ENCODE assay signal across 34 cellular contexts in the genomic region with DNA sequence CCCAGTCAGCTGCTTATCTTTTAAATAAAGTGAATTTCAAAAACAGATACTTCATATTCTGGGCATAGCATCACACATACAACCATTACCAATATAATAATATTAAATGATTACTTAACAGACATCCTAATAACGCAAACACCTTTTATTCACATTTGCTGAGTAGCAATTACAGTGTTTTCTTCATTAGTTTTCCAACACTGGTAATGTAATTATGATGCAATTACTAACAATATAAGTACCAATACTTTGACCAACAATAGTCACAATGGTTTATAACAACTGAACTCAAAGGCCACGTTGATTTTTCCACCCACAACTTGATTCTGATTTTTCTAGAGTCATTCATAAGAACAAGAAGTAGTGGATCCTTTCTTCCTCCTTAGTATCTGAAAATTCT.
"Had no signal": no experiment of that assay in that cellular context is flagged by ENCODE, and none has a peak within 500 bp of the region (broad histone marks: within the 10 kb centered on the region; RNA-seq: fewer than 3 reads in every experiment).

No MANE protein-coding gene starts in this region.

- H3K27ac Mint-ChIP-seq: activated CD4-positive, alpha-beta memory T cell treated with anti-CD3 and anti-CD28 coated beads for 36 hours; activated CD4-positive, alpha-beta T cell treated with anti-CD3 and anti-CD28 coated beads for 36 hours; activated CD4-positive, alpha-beta T cell treated with anti-CD3 and anti-CD28 coated beads, Interleukin-2, amount 10 ng/mL, durations not matched to agents 24 days and 14 days; activated CD8-positive, alpha-beta memory T cell treated with anti-CD3 and anti-CD28 coated beads, Interleukin-2, amount 10 ng/mL, durations not matched to agents 7 days and 5 days; activated CD8-positive, alpha-beta T cell treated with anti-CD3 and anti-CD28 coated beads, Interleukin-2, amount 10 ng/mL, durations not matched to agents 7 days and 5 days; activated naive CD8-positive, alpha-beta T cell; activated T-cell treated with anti-CD3 and anti-CD28 coated beads, Interleukin-2, amount 50 U/mL, for 24 hours; activated T-helper 17 cell treated with anti-CD3 and anti-CD28 coated beads, Interleukin-2, amount 50 U/mL, for 72 hours; dendritic cell treated with granulocyte-macrophage colony-stimulating factor and Interleukin-4, amounts not matched to agents 40 ng/mL and 50 ng/mL, for 4 days; endodermal cell; T-helper 17 cell; T-helper 2 cell treated with Interferon-gamma antibody and Interleukin-4, amounts not matched to agents 5 μg/mL and 100 μg/mL, for 36 hours had no signal

- H3K4me3 Mint-ChIP-seq: activated CD4-positive, alpha-beta memory T cell treated with anti-CD3 and anti-CD28 coated beads for 36 hours; activated CD4-positive, alpha-beta T cell treated with anti-CD3 and anti-CD28 coated beads for 36 hours; activated CD4-positive, alpha-beta T cell treated with anti-CD3 and anti-CD28 coated beads, Interleukin-2, amount 10 ng/mL, durations not matched to agents 24 days and 14 days; activated CD8-positive, alpha-beta memory T cell treated with anti-CD3 and anti-CD28 coated beads, Interleukin-2, amount 10 ng/mL, durations not matched to agents 7 days and 5 days; activated CD8-positive, alpha-beta T cell treated with anti-CD3 and anti-CD28 coated beads, Interleukin-2, amount 10 ng/mL, durations not matched to agents 7 days and 5 days; activated naive CD8-positive, alpha-beta T cell; activated T-cell treated with anti-CD3 and anti-CD28 coated beads, Interleukin-2, amount 50 U/mL, for 24 hours; activated T-helper 17 cell treated with anti-CD3 and anti-CD28 coated beads, Interleukin-2, amount 50 U/mL, for 72 hours; central memory CD8-positive, alpha-beta T cell; dendritic cell treated with granulocyte-macrophage colony-stimulating factor and Interleukin-4, amounts not matched to agents 40 ng/mL and 50 ng/mL, for 4 days; endodermal cell; T-helper 17 cell; T-helper 2 cell treated with Interferon-gamma antibody and Interleukin-4, amounts not matched to agents 5 μg/mL and 100 μg/mL, for 36 hours had no signal

- H3K4me1 Mint-ChIP-seq: central memory CD8-positive, alpha-beta T cell; T-helper 17 cell had no signal

- H3K9me3 Mint-ChIP-seq: activated CD4-positive, alpha-beta memory T cell treated with anti-CD3 and anti-CD28 coated beads for 36 hours; activated T-cell treated with anti-CD3 and anti-CD28 coated beads, Interleukin-2, amount 50 U/mL, for 24 hours; activated T-helper 17 cell treated with anti-CD3 and anti-CD28 coated beads, Interleukin-2, amount 50 U/mL, for 72 hours; central memory CD8-positive, alpha-beta T cell; dendritic cell treated with granulocyte-macrophage colony-stimulating factor and Interleukin-4, amounts not matched to agents 40 ng/mL and 50 ng/mL, for 4 days; endodermal cell had no signal

- H3K27ac ChIP-seq: brain microvascular endothelial cell, coronary artery, dorsolateral prefrontal cortex, WERI-Rb-1 had no signal

- H3K4me3 ChIP-seq: coronary artery, dorsolateral prefrontal cortex had no signal

- H3K27me3 Mint-ChIP-seq: activated CD4-positive, alpha-beta memory T cell treated with anti-CD3 and anti-CD28 coated beads for 36 hours; activated CD4-positive, alpha-beta T cell treated with anti-CD3 and anti-CD28 coated beads for 36 hours; activated CD8-positive, alpha-beta memory T cell treated with anti-CD3 and anti-CD28 coated beads, Interleukin-2, amount 10 ng/mL, durations not matched to agents 7 days and 5 days; activated naive CD8-positive, alpha-beta T cell; activated T-cell treated with anti-CD3 and anti-CD28 coated beads, Interleukin-2, amount 50 U/mL, for 24 hours; activated T-helper 17 cell treated with anti-CD3 and anti-CD28 coated beads, Interleukin-2, amount 50 U/mL, for 72 hours; central memory CD8-positive, alpha-beta T cell; dendritic cell treated with granulocyte-macrophage colony-stimulating factor and Interleukin-4, amounts not matched to agents 40 ng/mL and 50 ng/mL, for 4 days had no signal

- FAIRE-seq: astrocyte, bronchial epithelial cell had no signal

- H3K27me3 ChIP-seq: brain microvascular endothelial cell, dorsolateral prefrontal cortex had no signal

- DNase-seq: activated CD4-positive, alpha-beta memory T cell treated with anti-CD3 and anti-CD28 coated beads for 36 hours; activated CD4-positive, alpha-beta T cell treated with anti-CD3 and anti-CD28 coated beads for 36 hours; activated CD4-positive, alpha-beta T cell treated with anti-CD3 and anti-CD28 coated beads, Interleukin-2, amount 10 ng/mL, durations not matched to agents 24 days and 14 days; activated CD4-positive, CD25-positive, alpha-beta regulatory T cell; activated CD4-positive, CD25-positive, alpha-beta regulatory T cell treated with anti-CD3 and anti-CD28 coated beads, Interleukin-2, amount 50 U/mL, for 72 hours; activated CD8-positive, alpha-beta memory T cell treated with anti-CD3 and anti-CD28 coated beads, Interleukin-2, amount 10 ng/mL, durations not matched to agents 7 days and 5 days; activated CD8-positive, alpha-beta memory T cell treated with anti-CD3 and anti-CD28 coated beads, Interleukin-2, amount 50 U/mL, for 4 hours; activated CD8-positive, alpha-beta T cell treated with anti-CD3 and anti-CD28 coated beads, Interleukin-2, amount 10 ng/mL, durations not matched to agents 7 days and 5 days; activated effector memory CD4-positive, alpha-beta T cell treated with Interleukin-2 at 50 U/mL for 16 hours; activated gamma-delta T cell treated with Interleukin-2 at 50 U/mL for 16 hours; activated naive CD4-positive, alpha-beta T cell treated with anti-CD3 and anti-CD28 coated beads, Interleukin-2, amount 50 U/mL, for 16 hours; activated naive CD4-positive, alpha-beta T cell treated with Interleukin-2 at 50 U/mL for 16 hours; activated T-cell treated with anti-CD3 and anti-CD28 coated beads, Interleukin-2, amount 50 U/mL, for 24 hours; amniotic stem cell; anterior cingulate cortex; brain microvascular endothelial cell; dorsolateral prefrontal cortex; effector memory CD4-positive, alpha-beta T cell; endodermal cell; foreskin fibroblast; head of caudate nucleus; T-helper 1 cell; T-helper 17 cell; T1000; WERI-Rb-1 had no signal

- ATAC-seq: activated CD4-positive, alpha-beta T cell treated with anti-CD3 and anti-CD28 coated beads for 36 hours; activated CD8-positive, alpha-beta memory T cell treated with anti-CD3 and anti-CD28 coated beads, Interleukin-2, amount 10 ng/mL, durations not matched to agents 7 days and 5 days; activated CD8-positive, alpha-beta T cell treated with anti-CD3 and anti-CD28 coated beads, Interleukin-2, amount 10 ng/mL, durations not matched to agents 7 days and 5 days; activated T-helper 17 cell treated with anti-CD3 and anti-CD28 coated beads, Interleukin-2, amount 50 U/mL, for 72 hours; esophagus mucosa; T-helper 17 cell had no signal
